ENCODE assay signal across 11 cellular contexts in the genomic region with DNA sequence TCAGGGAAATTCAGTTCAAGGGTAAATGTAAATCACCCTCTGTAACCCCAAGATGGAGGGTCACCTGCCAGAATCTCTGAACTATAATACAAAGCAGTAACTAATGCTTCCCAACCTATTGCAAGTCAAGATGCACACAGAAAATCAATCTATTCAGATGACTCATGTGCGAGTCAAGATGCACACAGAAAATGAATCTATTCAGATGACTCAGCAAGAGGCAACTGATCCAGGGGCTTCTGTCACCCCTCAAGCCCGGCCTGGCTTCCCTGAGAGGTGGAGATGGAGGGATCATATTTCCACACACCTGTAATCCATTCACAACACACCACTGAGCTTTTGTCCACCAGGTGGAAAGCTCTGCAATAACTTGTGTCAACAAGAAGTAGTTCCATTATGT. TPM values are rescaled to one million over a fixed set of nuclear protein-coding genes. Genes with fewer than 3 reads are reported as not detected.
DNase-seq lines count a peak whose midpoint lies in the region; ATAC-seq and TF ChIP-seq lines count a peak whose summit lies in the region.
"Had no signal": no experiment of that assay in that cellular context is flagged by ENCODE, and none has a peak within 500 bp of the region (broad histone marks: within the 10 kb centered on the region; RNA-seq: fewer than 3 reads in every experiment).

No MANE protein-coding gene starts in this region.

- TF ChIP-seq POLR2A in IMR-90 (IDR thresholded peaks at IDR 0.05; ENCODE audit: low read depth, low read length) (no peak), ovary (IDR thresholded peaks at IDR 0.05) (no peak)

- TF ChIP-seq RAD21 in IMR-90 (IDR thresholded peaks at IDR 0.05; ENCODE audit: low read length): no peak

- H3K56ac ChIP-seq in IMR-90 (ENCODE audit: extremely low read depth, insufficient read depth, low read length): no peak overlapping the region

- ATAC-seq in IMR-90 (ENCODE audit: low read depth): no peak
- ATAC-seq: effector memory CD8-positive, alpha-beta T cell; left colon had no signal

- no peak overlapping the region for H2AK9ac ChIP-seq in IMR-90 (replicated peaks; ENCODE audit: low read depth, low read length, poor library complexity)

- H3K9ac ChIP-seq in IMR-90 (ENCODE audit: low read depth, low read length): no peak overlapping the region

- H4K8ac ChIP-seq in IMR-90 (ENCODE audit: low read depth in 2 of 2, low read length in 2 of 2): no peak overlapping the region

- H3K79me1 ChIP-seq in IMR-90 (ENCODE audit: low read depth in 1 of 2, low read length in 2 of 2): no peaks in the 10 kb centered on the region; a peak in 1 of 4 replicates

- H3K9me3 ChIP-seq in IMR-90 (ENCODE audit: control insufficient read depth, insufficient read depth, low read length) (no peaks in the 10 kb centered on the region), ovary (peaks cover 0 to 3% of the 10 kb centered on the region in 2 donors)

- no peak for TF ChIP-seq EP300 in ovary (IDR thresholded peaks at IDR 0.05)

- H3K18ac ChIP-seq in IMR-90 (ENCODE audit: low read depth, low read length): no peak overlapping the region

- H2AK5ac ChIP-seq in IMR-90 (ENCODE audit: low read depth, low read length): no peak overlapping the region

- CTCF ChIA-PET in IMR-90 (lab: Yijun Ruan, JAX): no interaction called here

- no peak overlapping the region for H4K5ac ChIP-seq in IMR-90 (ENCODE audit: low read depth, low read length)

- H2BK5ac ChIP-seq in IMR-90 (ENCODE audit: low read depth, low read length, poor library complexity, severe bottlenecking): no peak overlapping the region

- no peak overlapping the region for H2BK15ac ChIP-seq in IMR-90 (ENCODE audit: low read depth, low read length)

- H3K27ac ChIP-seq in IMR-90 (ENCODE audit: insufficient read depth, low read length): no peak overlapping the region
- H3K27ac ChIP-seq in ovary: no peak overlapping the region

- no TSS peak for BruUV-seq in IMR-90 (replicated peaks; lab: Mats Ljungman, UMichigan)

- no peak overlapping the region for H2BK20ac ChIP-seq in IMR-90 (ENCODE audit: low read depth, low read length)

- no peak overlapping the region for H3K4ac ChIP-seq in IMR-90 (ENCODE audit: low read depth, low read length)

- POLR2A ChIA-PET in IMR-90 (lab: Charles Lee; ENCODE audit: unreplicated experiment): no interaction called here

- H3K27me3 ChIP-seq in IMR-90 (ENCODE audit: control insufficient read depth, insufficient read depth, low read length) (no peaks in the 10 kb centered on the region; the same call in 1 of the 2 replicates), ovary (no peaks in the 10 kb centered on the region)

- H4K91ac ChIP-seq in IMR-90 (ENCODE audit: insufficient read depth, low read depth, low read length): no peak overlapping the region

- no peak overlapping the region for H3K23ac ChIP-seq in IMR-90 (ENCODE audit: low read depth, low read length)

- TF ChIP-seq CTCF in IMR-90 (conservative IDR thresholded peaks at IDR 0.05; ENCODE audit: low read depth, low read length): no peak
- TF ChIP-seq CTCF in epithelial cell of proximal tubule (conservative IDR thresholded peaks at IDR 0.05; ENCODE audit: low read depth, low read length): peak; percentile 22
- TF ChIP-seq CTCF in ovary (IDR thresholded peaks at IDR 0.05): no peak

- in situ Hi-C loops in IMR-90 (cut with MboI; ENCODE audit: low sequenced_read_pairs): no loop called here

- intact Hi-C loops in IMR-90 (cut with micrococcal nuclease): no loop called here
- intact Hi-C loops in ovary (cut with DNase I): no loop called here

- WGBS in IMR-90 (ENCODE audit: extremely low coverage in 2 of 2, insufficient read length in 1 of 2), 2 experiments: no CpG with 5 or more reads among the region's 2 CpGs
- 67 to 68% (median 67%) methylated on average over 2 of the region's 2 CpGs for WGBS in ovary, 3 donors

- H3K4me3 ChIP-seq in IMR-90 (ENCODE audit: insufficient read depth, low read depth, low read length): no peak overlapping the region
- H3K4me3 ChIP-seq in epithelial cell of proximal tubule (ENCODE audit: low read depth, low read length): no peak overlapping the region
- H3K4me3 ChIP-seq in ovary: no peak overlapping the region

- 0 out of 2 replicates have a peak, but pooled peaks cover 2% of the 10 kb centered on the region for H3K9me1 ChIP-seq in IMR-90 (ENCODE audit: insufficient read depth, low read length)

- no peaks in the 10 kb centered on the region for H3K4me1 ChIP-seq in IMR-90 (ENCODE audit: control insufficient read depth, insufficient read depth, low read length)
- no peaks in the 10 kb centered on the region for H3K4me1 ChIP-seq in ovary (ENCODE audit: insufficient read depth)

- no peak overlapping the region for H3K4me2 ChIP-seq in IMR-90 (ENCODE audit: low read depth, low read length)

- no peaks in the 10 kb centered on the region for H4K20me1 ChIP-seq in IMR-90 (ENCODE audit: insufficient read depth, low read length)

- DNase-seq in DMS153 treated with DMSO at 0.1 percent for 48 hours (lab: John Stamatoyannopoulos, UW; ENCODE audit: unreplicated experiment) (peak; percentile 89), IMR-90 (peak; percentile 70), NCI-H774 (lab: John Stamatoyannopoulos, UW) (peak; percentile 81), epithelial cell of proximal tubule (ENCODE audit: low read depth) (no peak), iPS-NIHi11 (ENCODE audit: low spot score) (no peak), HPDE6-E6E7 (ENCODE audit: extremely low spot score) (no peak), NCI-H446 treated with DMSO at 0.1 percent for 48 hours (lab: John Stamatoyannopoulos, UW) (no peak), ovary (no peak)
- DNase-seq: effector memory CD8-positive, alpha-beta T cell; Kasumi-1; left colon had no signal

- dilution Hi-C loops in IMR-90 (cut with HindIII; ENCODE audit: low sequenced_read_pairs, unreplicated experiment): no loop called here

- H3K14ac ChIP-seq in IMR-90 (replicated peaks; ENCODE audit: low read depth, low read length): no peak overlapping the region

- no peak overlapping the region for H2AFZ ChIP-seq in IMR-90 (replicated peaks; ENCODE audit: low read length, poor library complexity)

- H2BK120ac ChIP-seq in IMR-90 (ENCODE audit: low read depth, low read length): no peak overlapping the region

- H3K36me3 ChIP-seq in IMR-90 (ENCODE audit: control insufficient read depth, insufficient read depth, low read length) (no peaks in the 10 kb centered on the region), ovary (no peaks in the 10 kb centered on the region)

TF ChIP-seq in IMR-90, 13 proteins besides CTCF, POLR2A, EP300 and RAD21:
- TF ChIP-seq MAFK (IDR thresholded peaks at IDR 0.05; ENCODE audit: low read depth, low read length): peak; percentile 59
- no peak for TF ChIP-seq SMC3 (IDR thresholded peaks at IDR 0.05; ENCODE audit: low read depth, low read length)
- no peak for TF ChIP-seq MXI1 (IDR thresholded peaks at IDR 0.05; ENCODE audit: borderline replicate concordance, low read depth, low read length)
- TF ChIP-seq BHLHE40 (IDR thresholded peaks at IDR 0.05; ENCODE audit: low read depth, low read length): no peak
- peak; percentile 34; the same call in 1 of the 2 replicates for TF ChIP-seq FOS (IDR thresholded peaks at IDR 0.05; ENCODE audit: low read depth, low read length)
- peak; percentile 56 for TF ChIP-seq NFE2L2 (IDR thresholded peaks at IDR 0.05; ENCODE audit: low read depth, low read length)

RNA-seq across cellular contexts. Expression of a gene that starts 17.4 kb away (rescaled TPM):
- total RNA-seq in IMR-90 (2012; rRNA removed) (1.1 and 1.4 TPM in 2 replicates), epithelial cell of proximal tubule (3.9 and 6.7 TPM in 2 replicates), ovary (1 to 10 TPM; 3.2 to 7.5 (median 5.5) TPM)
- polyA plus RNA-seq in IMR-90 (2012; rRNA removed) (3.6 and 4.0 TPM in 2 replicates), ovary (1 to 10 TPM; 3.0 to 4.4 TPM)
- polyA plus RNA-seq in IMR-90 (2012; cell fraction: cytosol; rRNA removed): 2.5 and 2.7 TPM in 2 replicates
- polyA plus RNA-seq in IMR-90 (2012; cell fraction: nucleus; rRNA removed; ENCODE audit: low replicate concordance): 2.1 and 3.1 TPM in 2 replicates

Comparison
In these comparisons a context has a peak if more than half of its experiments do, and no peak if none do; other contexts are left out.
1. DNase-seq: peak in DMS153 treated with DMSO at 0.1 percent for 48 hours (single experiment), IMR-90 (single experiment) and NCI-H774 (single experiment); none in epithelial cell of proximal tubule (single experiment), iPS-NIHi11 (single experiment), HPDE6-E6E7 (single experiment), NCI-H446 treated with DMSO at 0.1 percent for 48 hours (single experiment) and ovary (0 of 5).